In genomic region chr7:1055084-1055450, GRCh38 we compare ENCODE assay signal across 1 cellular context.
TF ChIP-seq lines count a peak whose summit lies in the region.

No MANE protein-coding gene starts in this region.

TF ChIP-seq in K562, 482 proteins besides CTCF, POLR2A, EP300 and RAD21 (continues in another document):
- TF ChIP-seq ZBTB7A (IDR thresholded peaks at IDR 0.05; ENCODE audit: borderline replicate concordance, control insufficient read depth, low read depth, low read length) (peak; percentile 19; the same call in 1 of the 2 replicates), MAZ (CRISPR knock-in tag; conservative IDR thresholded peaks at IDR 0.05 in 1 of 2, IDR thresholded peaks at IDR 0.05 in 1 of 2) (peak; percentile 77 to 80), VEZF1 (CRISPR knock-in tag; IDR thresholded peaks at IDR 0.05) (peak; percentile 82), POLR2G (IDR thresholded peaks at IDR 0.05; ENCODE audit: low read depth, low read length) (peak; percentile 75), CREM (IDR thresholded peaks at IDR 0.05; ENCODE audit: low read depth) (peak; percentile 27; the same call in 1 of the 2 replicates), SRSF1 (IDR thresholded peaks at IDR 0.05; ENCODE audit: low read depth, low read length) (no peak), SRF (CRISPR knock-in tag; IDR thresholded peaks at IDR 0.05) (peak in 1 of 2 experiments; percentile 88; a peak in 2 of 4 replicates), CBFA2T3 (IDR thresholded peaks at IDR 0.05) (peak; percentile 60), MGA (IDR thresholded peaks at IDR 0.05) (peak; percentile 60), BMI1 (IDR thresholded peaks at IDR 0.05; ENCODE audit: low read length) (no peak), ESRRA (IDR thresholded peaks at IDR 0.05; ENCODE audit: borderline replicate concordance, low read depth) (peak; percentile 40; the same call in 1 of the 2 replicates), MNT (conservative IDR thresholded peaks at IDR 0.05) (peak; percentile 78 to 86), FOXK2 (conservative IDR thresholded peaks at IDR 0.05 in 1 of 2, IDR thresholded peaks at IDR 0.05 in 1 of 2; ENCODE audit: low read depth in 2 of 2) (peak; percentile 97 to 98), FOXA3 (CRISPR knock-in tag; conservative IDR thresholded peaks at IDR 0.05 in 1 of 2, IDR thresholded peaks at IDR 0.05 in 1 of 2) (peak in 1 of 2 experiments; percentile 74; a peak in 2 of 4 replicates), ZBTB26 (CRISPR knock-in tag; IDR thresholded peaks at IDR 0.05) (no peak), ZNF3 (CRISPR knock-in tag; IDR thresholded peaks at IDR 0.05) (no peak), ADNP (tag; IDR thresholded peaks at IDR 0.05) (no peak), RERE (CRISPR knock-in tag; IDR thresholded peaks at IDR 0.05; ENCODE audit: borderline replicate concordance) (0 out of 2 replicates have a peak, but pooled peaks have one; percentile 15), MYC (IDR thresholded peaks at IDR 0.05; ENCODE audit: low read depth, low read length) (peak; percentile 69), MYC (CRISPR knock-in tag; IDR thresholded peaks at IDR 0.05; ENCODE audit: borderline replicate concordance, low read depth) (no peak), CTBP1 (IDR thresholded peaks at IDR 0.05; ENCODE audit: borderline replicate concordance) (peak; percentile 52; the same call in 1 of the 2 replicates), TBL1XR1 (IDR thresholded peaks at IDR 0.05; ENCODE audit: low read length in 2 of 2) (peak in 1 of 2 experiments; percentile 38; a peak in 2 of 4 replicates), L3MBTL2 (IDR thresholded peaks at IDR 0.05) (peak; percentile 63), HES1 (IDR thresholded peaks at IDR 0.05; ENCODE audit: low read depth) (peak; percentile 76), ZNF668 (CRISPR knock-in tag; IDR thresholded peaks at IDR 0.05) (no peak), NONO (IDR thresholded peaks at IDR 0.05; ENCODE audit: low read depth in 2 of 2, low read length in 1 of 2) (0 out of 4 replicates have a peak, but pooled peaks of 1 of the 2 experiments have one; percentile 9), TAF9B (IDR thresholded peaks at IDR 0.05; ENCODE audit: partially characterized antibody) (no peak), ZFX (CRISPR knock-in tag; IDR thresholded peaks at IDR 0.05) (peak; percentile 75), E4F1 (CRISPR knock-in tag; IDR thresholded peaks at IDR 0.05; ENCODE audit: borderline replicate concordance) (no peak), MEIS2 (IDR thresholded peaks at IDR 0.05; ENCODE audit: partially characterized antibody) (peak; percentile 83), ZNF561 (CRISPR knock-in tag; conservative IDR thresholded peaks at IDR 0.05) (no peak), TAL1 (IDR thresholded peaks at IDR 0.05) (0 out of 2 replicates have a peak, but pooled peaks have one; percentile 11)
